ENCODE assay signal across 8 cellular contexts in genomic region chr5:150484964-150485769, GRCh38. TPM values are rescaled to one million over a fixed set of nuclear protein-coding genes. Genes with fewer than 3 reads are reported as not detected.
DNase-seq lines count a peak whose midpoint lies in the region; ATAC-seq and TF ChIP-seq lines count a peak whose summit lies in the region.

No MANE protein-coding gene starts in this region.

- no peaks in the 10 kb centered on the region for H3K27me3 ChIP-seq in thoracic aorta (replicated peaks; ENCODE audit: insufficient read depth)

- peak overlapping the region; percentile 66 for H3K4me3 Mint-ChIP-seq in activated CD4-positive, alpha-beta T cell treated with anti-CD3 and anti-CD28 coated beads, Interleukin-2, amount 10 ng/mL, durations not matched to agents 7 days and 5 days
- peak overlapping the region; percentile 67 for H3K4me3 Mint-ChIP-seq in activated naive CD8-positive, alpha-beta T cell treated with anti-CD3 and anti-CD28 coated beads, Interleukin-2, amount 50 U/mL, for 24 hours

- no peak for TF ChIP-seq CTCF in thoracic aorta (IDR thresholded peaks at IDR 0.05)

- H3K4me3 ChIP-seq in thoracic aorta: peak overlapping the region; percentile 95

- no peak for DNase-seq in activated CD4-positive, alpha-beta T cell treated with anti-CD3 and anti-CD28 coated beads, Interleukin-2, amount 10 ng/mL, durations not matched to agents 7 days and 5 days
- no peak for DNase-seq in activated CD4-positive, alpha-beta T cell treated with anti-CD3 and anti-CD28 coated beads for 48 hours
- DNase-seq in activated naive CD8-positive, alpha-beta T cell treated with anti-CD3 and anti-CD28 coated beads, Interleukin-2, amount 50 U/mL, for 24 hours: no peak
- peak; percentile 88 for DNase-seq in left kidney (ENCODE audit: low read depth, low spot score)
- DNase-seq in thoracic aorta (ENCODE audit: low spot score): no peak
- DNase-seq in NCI-H1048 (lab: John Stamatoyannopoulos, UW): no peak
- no peak for DNase-seq in activated gamma-delta T cell treated with Interleukin-2 at 50 U/mL for 16 hours
- DNase-seq in activated CD4-positive, CD25-positive, alpha-beta regulatory T cell treated with anti-CD3 and anti-CD28 coated beads, Interleukin-2, amount 50 U/mL, for 72 hours: no peak

- peak overlapping the region; percentile 88 to 95 for H3K27ac ChIP-seq in thoracic aorta

- no peaks in the 10 kb centered on the region for H3K9me3 ChIP-seq in thoracic aorta

- H3K9me3 Mint-ChIP-seq in activated CD4-positive, alpha-beta T cell treated with anti-CD3 and anti-CD28 coated beads, Interleukin-2, amount 10 ng/mL, durations not matched to agents 7 days and 5 days: no peaks in the 10 kb centered on the region
- H3K9me3 Mint-ChIP-seq in activated naive CD8-positive, alpha-beta T cell treated with anti-CD3 and anti-CD28 coated beads, Interleukin-2, amount 50 U/mL, for 24 hours: no peaks in the 10 kb centered on the region

- no peak overlapping the region for H3K27ac Mint-ChIP-seq in activated CD4-positive, alpha-beta T cell treated with anti-CD3 and anti-CD28 coated beads, Interleukin-2, amount 10 ng/mL, durations not matched to agents 7 days and 5 days
- peak overlapping the region; percentile 50 for H3K27ac Mint-ChIP-seq in activated naive CD8-positive, alpha-beta T cell treated with anti-CD3 and anti-CD28 coated beads, Interleukin-2, amount 50 U/mL, for 24 hours

- H3K36me3 ChIP-seq in thoracic aorta: no peaks in the 10 kb centered on the region

- H3K4me1 ChIP-seq in thoracic aorta (ENCODE audit: control insufficient read depth in 1 of 2, low read depth in 2 of 2): peaks cover 28 to 34% of the 10 kb centered on the region in 2 donors

- no peak for ATAC-seq in activated naive CD8-positive, alpha-beta T cell treated with anti-CD3 and anti-CD28 coated beads, Interleukin-2, amount 50 U/mL, for 24 hours
- no peak for ATAC-seq in thoracic aorta (ENCODE audit: insufficient number of reproducible peaks, low FRiP score, low read depth)

- H3K36me3 Mint-ChIP-seq in activated CD4-positive, alpha-beta T cell treated with anti-CD3 and anti-CD28 coated beads, Interleukin-2, amount 10 ng/mL, durations not matched to agents 7 days and 5 days (ENCODE audit: low read depth): no peaks in the 10 kb centered on the region
- no peaks in the 10 kb centered on the region for H3K36me3 Mint-ChIP-seq in activated naive CD8-positive, alpha-beta T cell treated with anti-CD3 and anti-CD28 coated beads, Interleukin-2, amount 50 U/mL, for 24 hours (ENCODE audit: low read depth)

- POLR2A ChIA-PET in activated CD4-positive, alpha-beta T cell treated with anti-CD3 and anti-CD28 coated beads, Interleukin-2, amount 10 ng/mL, durations not matched to agents 7 days and 5 days (lab: Charles Lee): no interaction called here

- H3K27me3 Mint-ChIP-seq in activated CD4-positive, alpha-beta T cell treated with anti-CD3 and anti-CD28 coated beads, Interleukin-2, amount 10 ng/mL, durations not matched to agents 7 days and 5 days: peaks cover 17% of the 10 kb centered on the region
- H3K27me3 Mint-ChIP-seq in activated naive CD8-positive, alpha-beta T cell treated with anti-CD3 and anti-CD28 coated beads, Interleukin-2, amount 50 U/mL, for 24 hours: peaks cover 5% of the 10 kb centered on the region

- CTCF ChIA-PET in activated CD4-positive, alpha-beta T cell treated with anti-CD3 and anti-CD28 coated beads, Interleukin-2, amount 10 ng/mL, durations not matched to agents 7 days and 5 days (lab: Charles Lee): interaction anchor here (0.6 to 1.6 kb wide), 4 partner anchors 12 to 143 kb away, joined by 3 to 5 read pairs (median 4); no protein-coding TSS in a partner anchor

- H3K4me1 Mint-ChIP-seq in activated CD4-positive, alpha-beta T cell treated with anti-CD3 and anti-CD28 coated beads, Interleukin-2, amount 10 ng/mL, durations not matched to agents 7 days and 5 days: peaks cover 9% of the 10 kb centered on the region
- H3K4me1 Mint-ChIP-seq in activated naive CD8-positive, alpha-beta T cell treated with anti-CD3 and anti-CD28 coated beads, Interleukin-2, amount 50 U/mL, for 24 hours: peaks cover 18% of the 10 kb centered on the region

RNA-seq across cellular contexts. Expression of gene NDST1, which starts 22.8 kb away (rescaled TPM):
- under 1 TPM; 0.50 to 0.71 TPM for total RNA-seq in activated CD4-positive, alpha-beta T cell treated with anti-CD3 and anti-CD28 coated beads, Interleukin-2, amount 10 ng/mL, durations not matched to agents 7 days and 5 days
- total RNA-seq in thoracic aorta: 100 to 1,000 TPM; 112 to 131 TPM

RNA-seq across cellular contexts. Expression of gene RPS14, which starts 35.6 kb away (rescaled TPM):
- total RNA-seq in activated CD4-positive, alpha-beta T cell treated with anti-CD3 and anti-CD28 coated beads, Interleukin-2, amount 10 ng/mL, durations not matched to agents 7 days and 5 days: 1,000 to 10,000 TPM; 2,151 to 2,478 TPM
- total RNA-seq in thoracic aorta: 1,000 to 10,000 TPM; 1,311 to 1,492 TPM

Comparison
In these comparisons a context has a peak if more than half of its experiments do, and no peak if none do; other contexts are left out.
1. RNA of gene NDST1, which starts 22.8 kb away (total RNA-seq): 112 to 131 TPM in thoracic aorta; 0.50 to 0.71 TPM in activated CD4-positive, alpha-beta T cell treated with anti-CD3 and anti-CD28 coated beads, Interleukin-2, amount 10 ng/mL, durations not matched to agents 7 days and 5 days; every median in the first group is over 10 times any median in the second.